Comparison of ENCODE assay signal across 1 cellular context in genomic region chr10:49571419-49571818, GRCh38.
TF ChIP-seq lines count a peak whose summit lies in the region.

No MANE protein-coding gene starts in this region.

TF ChIP-seq in GM12878, 131 proteins besides CTCF, POLR2A, EP300 and RAD21:
- no peak for TF ChIP-seq JUNB (IDR thresholded peaks at IDR 0.05)
- TF ChIP-seq ZNF687 (IDR thresholded peaks at IDR 0.05) = no peak
- no peak for TF ChIP-seq ASH2L (IDR thresholded peaks at IDR 0.05; ENCODE audit: borderline replicate concordance, low read depth)
- TF ChIP-seq EZH2 (IDR thresholded peaks at IDR 0.05; ENCODE audit: borderline replicate concordance, control insufficient read depth, low read depth, low read length) = no peak
- no peak for TF ChIP-seq POU2F2 (IDR thresholded peaks at IDR 0.05; ENCODE audit: borderline replicate concordance, low read depth, low read length)
- TF ChIP-seq SIN3A (IDR thresholded peaks at IDR 0.05; ENCODE audit: low read depth, low read length) = no peak
- TF ChIP-seq IKZF1 (conservative IDR thresholded peaks at IDR 0.05) = no peak
- TF ChIP-seq KDM1A (IDR thresholded peaks at IDR 0.05; ENCODE audit: borderline replicate concordance) = no peak
- TF ChIP-seq, protein P1, sequence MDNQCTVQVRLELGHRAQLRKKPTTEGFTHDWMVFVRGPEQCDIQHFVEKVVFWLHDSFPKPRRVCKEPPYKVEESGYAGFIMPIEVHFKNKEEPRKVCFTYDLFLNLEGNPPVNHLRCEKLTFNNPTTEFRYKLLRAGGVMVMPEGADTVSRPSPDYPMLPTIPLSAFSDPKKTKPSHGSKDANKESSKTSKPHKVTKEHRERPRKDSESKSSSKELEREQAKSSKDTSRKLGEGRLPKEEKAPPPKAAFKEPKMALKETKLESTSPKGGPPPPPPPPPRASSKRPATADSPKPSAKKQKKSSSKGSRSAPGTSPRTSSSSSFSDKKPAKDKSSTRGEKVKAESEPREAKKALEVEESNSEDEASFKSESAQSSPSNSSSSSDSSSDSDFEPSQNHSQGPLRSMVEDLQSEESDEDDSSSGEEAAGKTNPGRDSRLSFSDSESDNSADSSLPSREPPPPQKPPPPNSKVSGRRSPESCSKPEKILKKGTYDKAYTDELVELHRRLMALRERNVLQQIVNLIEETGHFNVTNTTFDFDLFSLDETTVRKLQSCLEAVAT (IDR thresholded peaks at IDR 0.05) = no peak
- TF ChIP-seq ZNF24 (IDR thresholded peaks at IDR 0.05) = no peak
- TF ChIP-seq, protein P2, sequence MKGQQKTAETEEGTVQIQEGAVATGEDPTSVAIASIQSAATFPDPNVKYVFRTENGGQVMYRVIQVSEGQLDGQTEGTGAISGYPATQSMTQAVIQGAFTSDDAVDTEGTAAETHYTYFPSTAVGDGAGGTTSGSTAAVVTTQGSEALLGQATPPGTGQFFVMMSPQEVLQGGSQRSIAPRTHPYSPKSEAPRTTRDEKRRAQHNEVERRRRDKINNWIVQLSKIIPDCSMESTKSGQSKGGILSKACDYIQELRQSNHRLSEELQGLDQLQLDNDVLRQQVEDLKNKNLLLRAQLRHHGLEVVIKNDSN (IDR thresholded peaks at IDR 0.05; ENCODE audit: borderline replicate concordance, extremely low read length, insufficient read depth, low read depth, low read length) = no peak
- no peak for TF ChIP-seq ZNF207 (IDR thresholded peaks at IDR 0.05; ENCODE audit: borderline replicate concordance)
- no peak for TF ChIP-seq CEBPZ (IDR thresholded peaks at IDR 0.05; ENCODE audit: low read depth, low read length)
- TF ChIP-seq SUPT20H (IDR thresholded peaks at IDR 0.05; ENCODE audit: borderline replicate concordance, control insufficient read depth, low read depth, low read length) = no peak
